Comparison of ENCODE assay signal across 8 cellular contexts in the genomic region with DNA sequence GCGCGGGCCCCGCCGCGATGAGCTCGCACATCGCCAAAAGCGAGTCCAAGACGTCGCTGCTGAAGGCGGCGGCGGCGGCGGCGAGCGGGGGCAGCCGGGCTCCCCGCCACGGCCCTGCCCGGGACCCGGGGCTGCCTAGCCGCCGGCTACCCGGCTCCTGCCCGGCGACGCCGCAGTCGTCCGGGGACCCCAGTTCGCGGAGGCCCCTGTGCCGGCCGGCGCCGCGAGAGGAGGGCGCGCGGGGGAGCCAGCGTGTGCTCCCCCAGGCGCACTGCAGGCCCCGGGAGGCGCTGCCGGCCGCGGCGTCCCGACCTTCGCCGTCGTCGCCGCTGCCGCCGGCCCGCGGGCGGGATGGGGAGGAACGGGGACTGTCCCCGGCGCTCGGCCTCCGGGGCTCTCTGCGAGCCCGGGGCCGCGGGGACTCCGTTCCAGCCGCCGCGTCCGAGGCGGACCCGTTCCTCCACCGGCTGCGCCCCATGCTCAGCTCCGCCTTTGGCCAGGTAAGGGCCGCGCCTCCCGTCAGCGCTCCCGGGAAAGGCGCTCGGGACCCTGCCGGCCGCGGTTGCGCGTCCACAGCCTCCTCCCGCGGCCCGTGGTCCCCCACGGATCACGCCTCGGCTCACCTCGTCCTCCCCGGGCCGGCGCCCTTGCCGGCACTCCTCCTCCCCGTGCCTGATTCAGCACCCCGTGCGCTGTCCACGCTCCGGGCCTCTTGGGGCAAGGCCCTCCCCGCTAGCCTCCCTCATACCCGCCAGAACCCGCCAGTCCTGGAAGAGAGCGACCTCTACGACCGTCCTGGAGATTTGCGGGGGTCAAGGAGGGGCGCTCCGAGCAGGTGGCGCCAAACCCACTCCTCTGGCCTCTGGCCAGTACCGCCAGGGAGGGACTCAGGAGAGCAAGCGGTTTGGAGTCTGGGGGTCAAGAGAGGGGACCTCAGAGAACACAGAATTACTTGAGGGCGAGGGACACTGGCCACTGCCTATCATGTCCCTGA. TPM values are rescaled to one million over a fixed set of nuclear protein-coding genes. Genes with fewer than 3 reads are reported as not detected.
DNase-seq lines count a peak whose midpoint lies in the region; ATAC-seq and TF ChIP-seq lines count a peak whose summit lies in the region.

No MANE protein-coding gene starts in this region.

- H3K36me3 ChIP-seq in HEK293 (ENCODE audit: control insufficient read depth in 2 of 2, insufficient read depth in 1 of 2, low read length in 2 of 2) (no peaks in the 10 kb centered on the region), parathyroid adenoma (ENCODE audit: control insufficient read depth, insufficient read depth, low read length) (no peaks in the 10 kb centered on the region)

- H3K79me2 ChIP-seq in parathyroid adenoma = peaks cover 23% of the 10 kb centered on the region

- CTCF ChIA-PET in HEK293 (lab: Yijun Ruan, JAX) = interaction anchor here (0.6 to 3.5 kb wide), 6 partner anchors 8 to 62 kb away, joined by 3 to 21 read pairs (median 6); a partner anchor contains a TSS

- H3K4me1 ChIP-seq in HEK293 (ENCODE audit: control insufficient read depth, insufficient read depth, low read length) (peaks cover 5% of the 10 kb centered on the region; the same call in 1 of the 2 replicates), parathyroid adenoma (peaks cover 34% of the 10 kb centered on the region)

- H3K27me3 Mint-ChIP-seq in activated T-helper 1 cell treated with anti-CD3 and anti-CD28 coated beads, Interleukin-12 subunit alpha, Interleukin-12 subunit beta, Interleukin-2, Interleukin-4 antibody, amounts not matched to agents 30 ng/mL and 10 ng/mL and 1 ng/mL, durations not matched to agents 14 hours and 24 hours and 36 hours (ENCODE audit: insufficient read depth) = peaks cover 45% of the 10 kb centered on the region

- no peak for ATAC-seq in HG03460 (IDR thresholded peaks at IDR 0.05; ENCODE audit: unreplicated experiment)

- POLR2A ChIA-PET in HEK293 (lab: Yijun Ruan, JAX) = interaction anchor here (1.2 kb wide), 1 partner anchor 8 kb away, joined by 3 read pairs; no protein-coding TSS in a partner anchor

- peak overlapping the region; percentile 88 for H2AFZ ChIP-seq in parathyroid adenoma

- no peak overlapping the region for H3K27ac Mint-ChIP-seq in activated T-helper 1 cell treated with anti-CD3 and anti-CD28 coated beads, Interleukin-12 subunit alpha, Interleukin-12 subunit beta, Interleukin-2, Interleukin-4 antibody, amounts not matched to agents 30 ng/mL and 10 ng/mL and 1 ng/mL, durations not matched to agents 14 hours and 24 hours and 36 hours

- no peaks in the 10 kb centered on the region for H3K36me3 Mint-ChIP-seq in activated T-helper 1 cell treated with anti-CD3 and anti-CD28 coated beads, Interleukin-12 subunit alpha, Interleukin-12 subunit beta, Interleukin-2, Interleukin-4 antibody, amounts not matched to agents 30 ng/mL and 10 ng/mL and 1 ng/mL, durations not matched to agents 14 hours and 24 hours and 36 hours (ENCODE audit: low read depth)

- peak overlapping the region; percentile 41 for H3K4me3 ChIP-seq in HEK293 (ENCODE audit: low read depth, low read length)
- no peak overlapping the region for H3K4me3 ChIP-seq in fibroblast of pulmonary artery (replicated peaks; ENCODE audit: low read depth, low read length)
- H3K4me3 ChIP-seq in parathyroid adenoma (ENCODE audit: low read depth, low read length) = peak overlapping the region; percentile 46

- DNase-seq in GM10266 (ENCODE audit: extremely low spot score) = peak; percentile 78
- DNase-seq in NOMO-1 treated with DMSO at 0.1 percent for 48 hours (lab: John Stamatoyannopoulos, UW; ENCODE audit: unreplicated experiment) = peak; percentile 36
- peak; percentile 49 for DNase-seq in activated T-helper 1 cell treated with anti-CD3 and anti-CD28 coated beads, Interleukin-12 subunit alpha, Interleukin-12 subunit beta, Interleukin-2, Interleukin-4 antibody, amounts not matched to agents 30 ng/mL and 10 ng/mL and 1 ng/mL, durations not matched to agents 14 hours and 24 hours and 36 hours (ENCODE audit: low spot score)
- peak; percentile 51 for DNase-seq in fibroblast of pulmonary artery (ENCODE audit: low read depth)
- DNase-seq in NCI-H2081 treated with DMSO at 0.1 percent for 48 hours (lab: John Stamatoyannopoulos, UW) = no peak

- peak overlapping the region; percentile 56; the same call in 1 of the 2 replicates for H3K27ac ChIP-seq in HEK293 (ENCODE audit: extremely low read depth, low read depth, low read length)
- H3K27ac ChIP-seq in parathyroid adenoma = peak overlapping the region; percentile 43

- H3K9me3 Mint-ChIP-seq in activated T-helper 1 cell treated with anti-CD3 and anti-CD28 coated beads, Interleukin-12 subunit alpha, Interleukin-12 subunit beta, Interleukin-2, Interleukin-4 antibody, amounts not matched to agents 30 ng/mL and 10 ng/mL and 1 ng/mL, durations not matched to agents 14 hours and 24 hours and 36 hours = no peaks in the 10 kb centered on the region

- intact Hi-C loops in activated T-helper 1 cell treated with anti-CD3 and anti-CD28 coated beads, Interleukin-12 subunit alpha, Interleukin-12 subunit beta, Interleukin-2, Interleukin-4 antibody, amounts not matched to agents 30 ng/mL and 10 ng/mL and 1 ng/mL, durations not matched to agents 14 hours and 24 hours and 36 hours (cut with micrococcal nuclease) = loop anchor here (1.0 to 10.0 kb wide), 4 partner anchors 8 to 454 kb away; no protein-coding TSS in a partner anchor

- TF ChIP-seq CTCF in GM10266 (IDR thresholded peaks at IDR 0.05; ENCODE audit: control insufficient read depth, insufficient read depth, low read depth, missing control alignments) = no peak
- peak; percentile 81 for TF ChIP-seq CTCF in HEK293 (tag by site-specific recombination; IDR thresholded peaks at IDR 0.05)
- no peak for TF ChIP-seq CTCF in fibroblast of pulmonary artery (IDR thresholded peaks at IDR 0.05; ENCODE audit: low read length, missing control alignments)
- TF ChIP-seq CTCF in parathyroid adenoma (IDR thresholded peaks at IDR 0.05) = peak; percentile 19

- H3K4me2 ChIP-seq in parathyroid adenoma (ENCODE audit: low read length) = peak overlapping the region; percentile 81

- peaks cover 10% of the 10 kb centered on the region for H3K4me1 Mint-ChIP-seq in activated T-helper 1 cell treated with anti-CD3 and anti-CD28 coated beads, Interleukin-12 subunit alpha, Interleukin-12 subunit beta, Interleukin-2, Interleukin-4 antibody, amounts not matched to agents 30 ng/mL and 10 ng/mL and 1 ng/mL, durations not matched to agents 14 hours and 24 hours and 36 hours (ENCODE audit: low read depth)

- H3K4me3 Mint-ChIP-seq in activated T-helper 1 cell treated with anti-CD3 and anti-CD28 coated beads, Interleukin-12 subunit alpha, Interleukin-12 subunit beta, Interleukin-2, Interleukin-4 antibody, amounts not matched to agents 30 ng/mL and 10 ng/mL and 1 ng/mL, durations not matched to agents 14 hours and 24 hours and 36 hours = peak overlapping the region; percentile 66

- no peaks in the 10 kb centered on the region for H3K27me3 ChIP-seq in parathyroid adenoma (ENCODE audit: control insufficient read depth, insufficient read depth, low read length)

- H3K9me3 ChIP-seq in HEK293 (ENCODE audit: control insufficient read depth, insufficient read depth, low read depth, low read length) (no peaks in the 10 kb centered on the region), parathyroid adenoma (ENCODE audit: control insufficient read depth, low read length) (no peaks in the 10 kb centered on the region)

- peak overlapping the region; percentile 38 for H3K9ac ChIP-seq in parathyroid adenoma

TF ChIP-seq in HEK293, 187 proteins besides CTCF, POLR2A, EP300 and RAD21 (continues in another document):
- TF ChIP-seq SP7 (tag by site-specific recombination; IDR thresholded peaks at IDR 0.05) = no peak; the same call in 1 of the 2 replicates
- TF ChIP-seq ZNF585B (tag by site-specific recombination; IDR thresholded peaks at IDR 0.05) = no peak
- TF ChIP-seq GLIS1 (tag by site-specific recombination; IDR thresholded peaks at IDR 0.05) = peak; percentile 69
- TF ChIP-seq ZNF423 (tag by site-specific recombination; IDR thresholded peaks at IDR 0.05) = no peak
- TF ChIP-seq ZNF292 (tag by site-specific recombination; IDR thresholded peaks at IDR 0.05; ENCODE audit: borderline replicate concordance, low read depth) = no peak
- no peak for TF ChIP-seq ZNF660 (tag by site-specific recombination; IDR thresholded peaks at IDR 0.05)
- TF ChIP-seq, protein P1, sequence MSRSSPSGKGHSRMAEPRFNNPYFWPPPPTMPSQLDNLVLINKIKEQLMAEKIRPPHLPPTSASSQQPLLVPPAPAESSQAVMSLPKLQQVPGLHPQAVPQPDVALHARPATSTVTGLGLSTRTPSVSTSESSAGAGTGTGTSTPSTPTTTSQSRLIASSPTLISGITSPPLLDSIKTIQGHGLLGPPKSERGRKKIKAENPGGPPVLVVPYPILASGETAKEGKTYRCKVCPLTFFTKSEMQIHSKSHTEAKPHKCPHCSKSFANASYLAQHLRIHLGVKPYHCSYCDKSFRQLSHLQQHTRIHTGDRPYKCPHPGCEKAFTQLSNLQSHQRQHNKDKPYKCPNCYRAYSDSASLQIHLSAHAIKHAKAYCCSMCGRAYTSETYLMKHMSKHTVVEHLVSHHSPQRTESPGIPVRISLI (tag by site-specific recombination; IDR thresholded peaks at IDR 0.05) = no peak
- TF ChIP-seq, protein P2, sequence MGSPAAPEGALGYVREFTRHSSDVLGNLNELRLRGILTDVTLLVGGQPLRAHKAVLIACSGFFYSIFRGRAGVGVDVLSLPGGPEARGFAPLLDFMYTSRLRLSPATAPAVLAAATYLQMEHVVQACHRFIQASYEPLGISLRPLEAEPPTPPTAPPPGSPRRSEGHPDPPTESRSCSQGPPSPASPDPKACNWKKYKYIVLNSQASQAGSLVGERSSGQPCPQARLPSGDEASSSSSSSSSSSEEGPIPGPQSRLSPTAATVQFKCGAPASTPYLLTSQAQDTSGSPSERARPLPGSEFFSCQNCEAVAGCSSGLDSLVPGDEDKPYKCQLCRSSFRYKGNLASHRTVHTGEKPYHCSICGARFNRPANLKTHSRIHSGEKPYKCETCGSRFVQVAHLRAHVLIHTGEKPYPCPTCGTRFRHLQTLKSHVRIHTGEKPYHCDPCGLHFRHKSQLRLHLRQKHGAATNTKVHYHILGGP (tag by site-specific recombination; IDR thresholded peaks at IDR 0.05) = no peak
- TF ChIP-seq ZNF214 (tag by site-specific recombination; IDR thresholded peaks at IDR 0.05; ENCODE audit: borderline replicate concordance) = no peak

RNA-seq across cellular contexts. Expression of a gene that starts 0.7 kb away (rescaled TPM):
- total RNA-seq in activated T-helper 1 cell treated with anti-CD3 and anti-CD28 coated beads, Interleukin-12 subunit alpha, Interleukin-12 subunit beta, Interleukin-2, Interleukin-4 antibody, amounts not matched to agents 30 ng/mL and 10 ng/mL and 1 ng/mL, durations not matched to agents 14 hours and 24 hours and 36 hours = not detected in 2 replicates

RNA-seq across cellular contexts. Expression of a gene that starts 45.8 kb away (rescaled TPM):
- 139 and 150 TPM in 2 replicates for total RNA-seq in activated T-helper 1 cell treated with anti-CD3 and anti-CD28 coated beads, Interleukin-12 subunit alpha, Interleukin-12 subunit beta, Interleukin-2, Interleukin-4 antibody, amounts not matched to agents 30 ng/mL and 10 ng/mL and 1 ng/mL, durations not matched to agents 14 hours and 24 hours and 36 hours

RNA-seq across cellular contexts. Expression of a gene that starts 59.9 kb away (rescaled TPM):
- total RNA-seq in activated T-helper 1 cell treated with anti-CD3 and anti-CD28 coated beads, Interleukin-12 subunit alpha, Interleukin-12 subunit beta, Interleukin-2, Interleukin-4 antibody, amounts not matched to agents 30 ng/mL and 10 ng/mL and 1 ng/mL, durations not matched to agents 14 hours and 24 hours and 36 hours = 83.3 and 85.0 TPM in 2 replicates

Comparison
In these comparisons a context has a peak if more than half of its experiments do, and no peak if none do; other contexts are left out.
1. CTCF ChIP-seq: peak in HEK293 (single experiment) and parathyroid adenoma (single experiment); none in GM10266 (single experiment) and fibroblast of pulmonary artery (single experiment).